ENCODE assay signal across 8 cellular contexts in genomic region chr17:38352245-38353083, GRCh38. TPM values are rescaled to one million over a fixed set of nuclear protein-coding genes. Genes with fewer than 3 reads are reported as not detected.
A peak's percentile ranks its signal among the peaks of the same experiment; 100 is the strongest.
DNase-seq lines count a peak whose midpoint lies in the region; ATAC-seq and TF ChIP-seq lines count a peak whose summit lies in the region.

No MANE protein-coding gene starts in this region.

- H3K9me3 ChIP-seq in CD4-positive, alpha-beta memory T cell (ENCODE audit: control insufficient read depth in 1 of 2, low read length in 2 of 2): no peaks in the 10 kb centered on the region
- H3K9me3 ChIP-seq in OCI-LY3 (ENCODE audit: insufficient read depth, low read length) (no peaks in the 10 kb centered on the region), ascending aorta (no peaks in the 10 kb centered on the region)

- intact Hi-C loops in CD4-positive, alpha-beta memory T cell (cut with micrococcal nuclease): loop anchor here (2.0 kb wide), 1 partner anchor 206 kb away; no protein-coding TSS in a partner anchor
- intact Hi-C loops in ascending aorta (cut with DNase I) (no loop called here), sciatic nerve (cut with DNase I) (loop anchor here (5.0 kb wide), 1 partner anchor 60 kb away; no protein-coding TSS in a partner anchor)

- H3K9me3 Mint-ChIP-seq in CD4-positive, alpha-beta memory T cell: no peaks in the 10 kb centered on the region

- H3K4me3 Mint-ChIP-seq in CD4-positive, alpha-beta memory T cell: peak overlapping the region; percentile 79 to 85 (median 84)

- H3K27me3 ChIP-seq in CD4-positive, alpha-beta memory T cell (ENCODE audit: insufficient read depth, low read length): no peaks in the 10 kb centered on the region
- H3K27me3 ChIP-seq in OCI-LY3 (ENCODE audit: low read depth, low read length) (no peaks in the 10 kb centered on the region), ascending aorta (no peaks in the 10 kb centered on the region)

- POLR2A ChIA-PET in CD4-positive, alpha-beta memory T cell (lab: Charles Lee; ENCODE audit: partially characterized antibody): interaction anchor here (1.0 to 1.7 kb wide), 4 partner anchors 9 to 376 kb away, joined by 3 to 8 read pairs (median 5); no protein-coding TSS in a partner anchor

- peak overlapping the region; percentile 95 for H3K4me2 ChIP-seq in OCI-LY3 (ENCODE audit: low read length)

- peaks cover 0 to 6% of the 10 kb centered on the region in 2 donors for H3K36me3 Mint-ChIP-seq in CD4-positive, alpha-beta memory T cell

- no peaks in the 10 kb centered on the region for H3K36me3 ChIP-seq in CD4-positive, alpha-beta memory T cell (ENCODE audit: insufficient read depth, low read length)
- H3K36me3 ChIP-seq in OCI-LY3 (replicated peaks; ENCODE audit: low read depth, low read length) (no peaks in the 10 kb centered on the region), ascending aorta (no peaks in the 10 kb centered on the region)

- H3K27me3 Mint-ChIP-seq in CD4-positive, alpha-beta memory T cell: peaks cover 0 to 2% of the 10 kb centered on the region in 2 donors

- peak overlapping the region; percentile 78 for H3K9ac ChIP-seq in OCI-LY3 (ENCODE audit: low read length)

- H3K4me3 ChIP-seq in CD4-positive, alpha-beta memory T cell (ENCODE audit: low read length in 2 of 2): peak overlapping the region in 1 of 2 donors; percentile 47
- H3K4me3 ChIP-seq in OCI-LY3 (ENCODE audit: low read length) (peak overlapping the region; percentile 84), ascending aorta (peak overlapping the region; percentile 97), iPS-11a (ENCODE audit: low read depth, low read length) (peak overlapping the region; percentile 53)

- peak in 4 of 5 donors; percentile 4 to 41 (median 16) for DNase-seq in CD4-positive, alpha-beta memory T cell
- peak in 1 of 2 donors; percentile 65 for DNase-seq in ascending aorta (ENCODE audit: low spot score in 2 of 2)
- DNase-seq in sciatic nerve (ENCODE audit: low spot score): peak; percentile 71
- no peak for DNase-seq in Ammon's horn (ENCODE audit: low spot score)
- DNase-seq in NCI-H187 (lab: John Stamatoyannopoulos, UW): no peak

- H3K4me1 ChIP-seq in CD4-positive, alpha-beta memory T cell (ENCODE audit: insufficient read depth, low read length): peaks cover 34% of the 10 kb centered on the region
- H3K4me1 ChIP-seq in OCI-LY3 (ENCODE audit: low read length): peaks cover 18% of the 10 kb centered on the region
- peaks cover 10 to 29% of the 10 kb centered on the region in 2 donors for H3K4me1 ChIP-seq in ascending aorta

- H4K20me1 ChIP-seq in OCI-LY3 (ENCODE audit: insufficient read depth, low read length): peaks cover 20% of the 10 kb centered on the region

- peak overlapping the region; percentile 62 for H3K27ac ChIP-seq in CD4-positive, alpha-beta memory T cell (ENCODE audit: low read depth, low read length)
- H3K27ac ChIP-seq in OCI-LY3 (ENCODE audit: low read length) (no peak overlapping the region), ascending aorta (peak overlapping the region; percentile 75 to 91)

- CTCF ChIA-PET in CD4-positive, alpha-beta memory T cell (lab: Charles Lee; ENCODE audit: partially characterized antibody): interaction anchor here (2.2 to 5.6 kb wide), 2 partner anchors 11 to 61 kb away, joined by 6 to 52 read pairs; no protein-coding TSS in a partner anchor

- ATAC-seq in GM21528 (IDR thresholded peaks at IDR 0.05; ENCODE audit: low FRiP score, unreplicated experiment) (peak; percentile 20), sciatic nerve (no peak)

- TF ChIP-seq CTCF in OCI-LY3 (IDR thresholded peaks at IDR 0.05; ENCODE audit: low read depth, low read length) (no peak), ascending aorta (IDR thresholded peaks at IDR 0.05) (no peak)

- no peak overlapping the region for H2AFZ ChIP-seq in OCI-LY3 (ENCODE audit: low read depth, low read length)

- peaks cover 39% of the 10 kb centered on the region for H3K79me2 ChIP-seq in OCI-LY3 (ENCODE audit: low read length)

- H3K27ac Mint-ChIP-seq in CD4-positive, alpha-beta memory T cell: peak overlapping the region; percentile 4 to 77 (median 60)

- H3K4me1 Mint-ChIP-seq in CD4-positive, alpha-beta memory T cell: peaks cover 40 to 71% (median 51%) of the 10 kb centered on the region in 4 donors

RNA-seq across cellular contexts. Expression of gene SOCS7, which starts 0.8 kb away (rescaled TPM):
- 10 to 100 TPM; 23.1 to 24.7 TPM for total RNA-seq in CD4-positive, alpha-beta memory T cell
- polyA plus RNA-seq in CD4-positive, alpha-beta memory T cell: 1 to 10 TPM in 1 of 2 donors, under 1 TPM in 1; 0.11 to 1.8 TPM
- total RNA-seq in ascending aorta (10.3 TPM), sciatic nerve (24.6 TPM)

RNA-seq across cellular contexts. Expression of gene GPR179, which starts 8.7 kb away (rescaled TPM):
- total RNA-seq in CD4-positive, alpha-beta memory T cell: under 1 TPM; 0.12 to 0.19 TPM
- not detected for polyA plus RNA-seq in CD4-positive, alpha-beta memory T cell
- not detected for total RNA-seq in ascending aorta
- total RNA-seq in sciatic nerve: 0.22 TPM

RNA-seq across cellular contexts. Expression of gene MRPL45, which starts 55.5 kb away (rescaled TPM):
- total RNA-seq in CD4-positive, alpha-beta memory T cell: 10 to 100 TPM; 17.2 to 17.4 TPM
- 10 to 100 TPM; 25.3 to 29.4 TPM for polyA plus RNA-seq in CD4-positive, alpha-beta memory T cell
- total RNA-seq in ascending aorta (27.5 TPM), sciatic nerve (21.8 TPM)

Comparison
In these comparisons a context has a peak if more than half of its experiments do, and no peak if none do; other contexts are left out.
1. DNase-seq: peak in CD4-positive, alpha-beta memory T cell (4 of 5) and sciatic nerve (single experiment); none in Ammon's horn (single experiment) and NCI-H187 (0 of 2).